In genomic region chr4:174244441-174244840, GRCh38 we compare ENCODE assay signal across 1 cellular context.
TF ChIP-seq lines count a peak whose summit lies in the region.

No MANE protein-coding gene starts in this region.

TF ChIP-seq in GM12878, 131 proteins besides CTCF, POLR2A, EP300 and RAD21 (continued from another document):
- TF ChIP-seq SIX5 (IDR thresholded peaks at IDR 0.05; ENCODE audit: low read depth, low read length, severe bottlenecking) (no peak), ZBTB40 (IDR thresholded peaks at IDR 0.05; ENCODE audit: borderline replicate concordance) (no peak), HDAC6 (IDR thresholded peaks at IDR 0.05; ENCODE audit: unreplicated experiment) (no peak), GATAD2B (conservative IDR thresholded peaks at IDR 0.05; ENCODE audit: low read depth) (no peak), IKZF2 (IDR thresholded peaks at IDR 0.05) (no peak)
- TF ChIP-seq, protein P1, sequence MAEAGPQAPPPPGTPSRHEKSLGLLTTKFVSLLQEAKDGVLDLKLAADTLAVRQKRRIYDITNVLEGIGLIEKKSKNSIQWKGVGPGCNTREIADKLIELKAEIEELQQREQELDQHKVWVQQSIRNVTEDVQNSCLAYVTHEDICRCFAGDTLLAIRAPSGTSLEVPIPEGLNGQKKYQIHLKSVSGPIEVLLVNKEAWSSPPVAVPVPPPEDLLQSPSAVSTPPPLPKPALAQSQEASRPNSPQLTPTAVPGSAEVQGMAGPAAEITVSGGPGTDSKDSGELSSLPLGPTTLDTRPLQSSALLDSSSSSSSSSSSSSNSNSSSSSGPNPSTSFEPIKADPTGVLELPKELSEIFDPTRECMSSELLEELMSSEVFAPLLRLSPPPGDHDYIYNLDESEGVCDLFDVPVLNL (IDR thresholded peaks at IDR 0.05; ENCODE audit: low read depth, low read length): no peak
- TF ChIP-seq, protein P2, sequence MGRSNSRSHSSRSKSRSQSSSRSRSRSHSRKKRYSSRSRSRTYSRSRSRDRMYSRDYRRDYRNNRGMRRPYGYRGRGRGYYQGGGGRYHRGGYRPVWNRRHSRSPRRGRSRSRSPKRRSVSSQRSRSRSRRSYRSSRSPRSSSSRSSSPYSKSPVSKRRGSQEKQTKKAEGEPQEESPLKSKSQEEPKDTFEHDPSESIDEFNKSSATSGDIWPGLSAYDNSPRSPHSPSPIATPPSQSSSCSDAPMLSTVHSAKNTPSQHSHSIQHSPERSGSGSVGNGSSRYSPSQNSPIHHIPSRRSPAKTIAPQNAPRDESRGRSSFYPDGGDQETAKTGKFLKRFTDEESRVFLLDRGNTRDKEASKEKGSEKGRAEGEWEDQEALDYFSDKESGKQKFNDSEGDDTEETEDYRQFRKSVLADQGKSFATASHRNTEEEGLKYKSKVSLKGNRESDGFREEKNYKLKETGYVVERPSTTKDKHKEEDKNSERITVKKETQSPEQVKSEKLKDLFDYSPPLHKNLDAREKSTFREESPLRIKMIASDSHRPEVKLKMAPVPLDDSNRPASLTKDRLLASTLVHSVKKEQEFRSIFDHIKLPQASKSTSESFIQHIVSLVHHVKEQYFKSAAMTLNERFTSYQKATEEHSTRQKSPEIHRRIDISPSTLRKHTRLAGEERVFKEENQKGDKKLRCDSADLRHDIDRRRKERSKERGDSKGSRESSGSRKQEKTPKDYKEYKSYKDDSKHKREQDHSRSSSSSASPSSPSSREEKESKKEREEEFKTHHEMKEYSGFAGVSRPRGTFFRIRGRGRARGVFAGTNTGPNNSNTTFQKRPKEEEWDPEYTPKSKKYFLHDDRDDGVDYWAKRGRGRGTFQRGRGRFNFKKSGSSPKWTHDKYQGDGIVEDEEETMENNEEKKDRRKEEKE (IDR thresholded peaks at IDR 0.05): no peak
